1 cellular context compared by ENCODE assay signal in genomic region chrX:52934704-52935468, GRCh38.
TF ChIP-seq lines count a peak whose summit lies in the region.

No MANE protein-coding gene starts in this region.

TF ChIP-seq in HepG2, 621 proteins besides CTCF, POLR2A, EP300 and RAD21 (continued from another document and continues in another):
- peak; percentile 66; the same call in 1 of the 2 replicates for TF ChIP-seq ZNF275 (CRISPR knock-in tag; IDR thresholded peaks at IDR 0.05; ENCODE audit: borderline replicate concordance)
- no peak for TF ChIP-seq TBP (CRISPR knock-in tag; IDR thresholded peaks at IDR 0.05)
- peak; percentile 100 for TF ChIP-seq KDM3A (CRISPR knock-in tag; IDR thresholded peaks at IDR 0.05; ENCODE audit: low read depth)
- TF ChIP-seq CREB1 (IDR thresholded peaks at IDR 0.05): 0 out of 2 replicates have a peak, but pooled peaks have one; percentile 13
- peak; percentile 82 for TF ChIP-seq CREB1 (CRISPR knock-in tag; IDR thresholded peaks at IDR 0.05)
- 0 out of 2 replicates have a peak, but pooled peaks have one; percentile 24 for TF ChIP-seq POGK (CRISPR knock-in tag; conservative IDR thresholded peaks at IDR 0.05)
- TF ChIP-seq ZNF276 (CRISPR knock-in tag; IDR thresholded peaks at IDR 0.05; ENCODE audit: low read depth): no peak
- no peak for TF ChIP-seq RBM39 (IDR thresholded peaks at IDR 0.05; ENCODE audit: low read depth, low read length, poor library complexity, severe bottlenecking)
- TF ChIP-seq PHF8 (CRISPR knock-in tag; IDR thresholded peaks at IDR 0.05): peak; percentile 62; the same call in 1 of the 2 replicates
- TF ChIP-seq TCF7 (IDR thresholded peaks at IDR 0.05; ENCODE audit: low read depth): no peak
- no peak for TF ChIP-seq CHCHD3 (CRISPR knock-in tag; IDR thresholded peaks at IDR 0.05)
- 0 out of 2 replicates have a peak, but pooled peaks have one; percentile 57 for TF ChIP-seq ZFP82 (CRISPR knock-in tag; IDR thresholded peaks at IDR 0.05; ENCODE audit: borderline replicate concordance)
- no peak for TF ChIP-seq JDP2 (CRISPR knock-in tag; IDR thresholded peaks at IDR 0.05; ENCODE audit: borderline replicate concordance)
- 0 out of 2 replicates have a peak, but pooled peaks have one; percentile 53 for TF ChIP-seq ZNF616 (CRISPR knock-in tag; IDR thresholded peaks at IDR 0.05; ENCODE audit: low read depth)
- peak; percentile 74; the same call in 1 of the 2 replicates for TF ChIP-seq ZNF609 (CRISPR knock-in tag; IDR thresholded peaks at IDR 0.05; ENCODE audit: borderline replicate concordance)
- no peak for TF ChIP-seq ZNF441 (CRISPR knock-in tag; IDR thresholded peaks at IDR 0.05; ENCODE audit: borderline replicate concordance)
- no peak for TF ChIP-seq HMG20A (CRISPR knock-in tag; IDR thresholded peaks at IDR 0.05; ENCODE audit: borderline replicate concordance)
- TF ChIP-seq ZXDC (CRISPR knock-in tag; IDR thresholded peaks at IDR 0.05): no peak
- TF ChIP-seq ARID2 (CRISPR knock-in tag; IDR thresholded peaks at IDR 0.05; ENCODE audit: borderline replicate concordance): no peak
- no peak for TF ChIP-seq ZBTB39 (CRISPR knock-in tag; IDR thresholded peaks at IDR 0.05)
- TF ChIP-seq MLX (CRISPR knock-in tag; IDR thresholded peaks at IDR 0.05): no peak
- TF ChIP-seq ZC3H13 (CRISPR knock-in tag; IDR thresholded peaks at IDR 0.05): 0 out of 2 replicates have a peak, but pooled peaks have one; percentile 10
- TF ChIP-seq ETS1 (CRISPR knock-in tag; IDR thresholded peaks at IDR 0.05): no peak
- no peak for TF ChIP-seq ZC3H4 (CRISPR knock-in tag; IDR thresholded peaks at IDR 0.05; ENCODE audit: borderline replicate concordance)
- no peak for TF ChIP-seq MTERF4 (CRISPR knock-in tag; IDR thresholded peaks at IDR 0.05)
- TF ChIP-seq RERE (CRISPR knock-in tag; IDR thresholded peaks at IDR 0.05; ENCODE audit: low read depth): no peak
- TF ChIP-seq ZFP36L2 (CRISPR knock-in tag; IDR thresholded peaks at IDR 0.05): no peak
- no peak for TF ChIP-seq ZNF709 (CRISPR knock-in tag; IDR thresholded peaks at IDR 0.05)
- peak; percentile 49 for TF ChIP-seq ZMYM4 (CRISPR knock-in tag; IDR thresholded peaks at IDR 0.05)
- peak; percentile 18 for TF ChIP-seq XRCC5 (optimal IDR thresholded peaks at IDR 0.05; ENCODE audit: low read length)
- peak; percentile 57; the same call in 1 of the 2 replicates for TF ChIP-seq NR2C2 (CRISPR knock-in tag; IDR thresholded peaks at IDR 0.05; ENCODE audit: borderline replicate concordance)
- TF ChIP-seq ZNF703 (CRISPR knock-in tag; IDR thresholded peaks at IDR 0.05; ENCODE audit: borderline replicate concordance): no peak
